ENCODE assay signal across 18 cellular contexts in the genomic region with DNA sequence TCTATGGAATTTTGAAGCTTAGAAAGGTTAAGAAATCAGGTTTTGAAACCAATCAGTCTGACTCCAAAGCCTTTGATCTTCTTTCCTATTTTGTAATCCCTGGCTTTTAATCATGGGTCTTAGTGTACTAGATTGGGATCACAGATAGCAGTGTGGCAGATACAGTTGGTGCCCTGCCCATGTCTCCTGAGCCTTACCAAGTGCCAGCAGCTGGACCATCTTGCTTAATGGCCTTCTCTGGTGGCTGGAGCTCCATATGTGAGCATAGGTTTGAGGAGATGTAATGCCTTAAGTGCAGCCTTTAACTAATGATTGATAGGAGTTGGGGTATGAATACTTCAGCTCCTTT.
"Had no signal": no experiment of that assay in that cellular context is flagged by ENCODE, and none has a peak within 500 bp of the region (broad histone marks: within the 10 kb centered on the region; RNA-seq: fewer than 3 reads in every experiment).

No MANE protein-coding gene starts in this region.

- H3K27ac ChIP-seq: pancreas had no signal

- H3K4me3 ChIP-seq: heart right ventricle, pancreas, skin epidermis had no signal

- H3K4me1 ChIP-seq: pancreas had no signal

- H3K9me3 ChIP-seq: heart right ventricle, pancreas had no signal

- ATAC-seq: activated naive CD4-positive, alpha-beta T cell treated with anti-CD3 and anti-CD28 coated beads, Interleukin-2, amount 50 U/mL, for 72 hours; left colon; pancreas; SK-N-SH treated with all-trans-retinoic acid at 6 μM for 48 hours had no signal

- DNase-seq: activated CD4-positive, alpha-beta memory T cell treated with anti-CD3 and anti-CD28 coated beads, Interleukin-2, amount 10 ng/mL, durations not matched to agents 7 days and 5 days; activated effector memory CD4-positive, alpha-beta T cell treated with Interleukin-2 at 50 U/mL for 16 hours; activated T-cell treated with anti-CD3 and anti-CD28 coated beads, Interleukin-2, amount 50 U/mL, for 24 hours; amniotic stem cell; effector memory CD4-positive, alpha-beta T cell; heart right ventricle; left colon; naive B cell; pancreas; stimulated activated CD4-positive, alpha-beta T cell treated with anti-CD3 and anti-CD28 coated beads, Interleukin-15, amount 100 ng/mL, for 24 hours; stimulated activated CD4-positive, alpha-beta T cell treated with anti-CD3 and anti-CD28 coated beads, Interleukin-4, amount 100 ng/mL, for 1 hour; stimulated activated naive CD4-positive, alpha-beta T cell treated with Interleukin-2 at 50 U/mL for 16 hours; T-helper 1 cell; T1000 had no signal

- FAIRE-seq: frontal cortex, pancreas had no signal

- H3K36me3 ChIP-seq: heart right ventricle, pancreas had no signal

- H3K27me3 ChIP-seq: heart right ventricle, pancreas had no signal
